ENCODE assay signal across 9 cellular contexts in the genomic region with DNA sequence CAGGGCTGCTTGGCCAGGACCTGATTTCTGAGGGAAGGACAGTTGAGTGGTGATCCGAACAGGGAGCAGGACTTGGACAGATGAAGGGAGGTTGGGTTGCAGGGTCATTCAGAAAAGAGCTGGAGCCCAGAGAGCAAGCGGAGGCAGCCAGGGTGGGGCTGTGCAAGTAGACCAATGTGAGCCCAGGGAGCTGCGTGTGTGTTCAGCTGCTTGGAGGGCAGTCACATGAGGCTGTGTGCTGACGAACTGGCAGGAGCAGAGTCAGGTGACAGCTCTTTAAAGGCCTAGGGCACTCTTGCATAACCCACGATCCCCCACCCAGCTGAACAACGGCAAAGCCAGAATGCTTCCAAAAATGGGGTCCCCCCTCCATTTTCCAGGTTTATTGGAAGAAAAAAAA. TPM values are rescaled to one million over a fixed set of nuclear protein-coding genes. Genes with fewer than 3 reads are reported as not detected.
DNase-seq lines count a peak whose midpoint lies in the region; ATAC-seq and TF ChIP-seq lines count a peak whose summit lies in the region.
"Had no signal": no experiment of that assay in that cellular context is flagged by ENCODE, and none has a peak within 500 bp of the region (broad histone marks: within the 10 kb centered on the region; RNA-seq: fewer than 3 reads in every experiment).

No MANE protein-coding gene starts in this region.

- peaks cover 41% of the 10 kb centered on the region for H3K79me2 ChIP-seq in PC-3 (ENCODE audit: low read length)

- H3K9me3 ChIP-seq in PC-3 (ENCODE audit: low read length) (no peaks in the 10 kb centered on the region), heart left ventricle (no peaks in the 10 kb centered on the region), sigmoid colon (no peaks in the 10 kb centered on the region)

- peak overlapping the region; percentile 58 for H3K9ac ChIP-seq in PC-3 (ENCODE audit: low read length)

- no TSS peak for BruUV-seq in PC-3 (replicated peaks; lab: Mats Ljungman, UMichigan)

- no peaks in the 10 kb centered on the region for H3K9me2 ChIP-seq in PC-3 (replicated peaks; ENCODE audit: low read length)

- TF ChIP-seq CTCF in PC-3 (conservative IDR thresholded peaks at IDR 0.05; ENCODE audit: low read depth, low read length) (no peak), heart left ventricle (IDR thresholded peaks at IDR 0.05) (no peak), sigmoid colon (IDR thresholded peaks at IDR 0.05) (no peak)

- intact Hi-C loops in PC-3 (cut with micrococcal nuclease) = no loop called here
- intact Hi-C loops in heart left ventricle (cut with DNase I) = no loop called here
- intact Hi-C loops in sigmoid colon (cut with DNase I) = no loop called here

- H3K4me3 ChIP-seq in PC-3 (ENCODE audit: low read length) = no peak overlapping the region
- peak overlapping the region in 2 of 12 donors; percentile 12 to 27 for H3K4me3 ChIP-seq in heart left ventricle
- no peak overlapping the region for H3K4me3 ChIP-seq in sigmoid colon

- peak overlapping the region; percentile 98 for H3K27ac ChIP-seq in PC-3 (ENCODE audit: low read length)
- peak overlapping the region; percentile 4 to 87 (median 72) for H3K27ac ChIP-seq in heart left ventricle
- peak overlapping the region in 3 of 4 donors; percentile 10 to 38 (median 17) for H3K27ac ChIP-seq in sigmoid colon

- H2AFZ ChIP-seq in PC-3 (ENCODE audit: low read length) = no peak overlapping the region

- peaks cover 3% of the 10 kb centered on the region for H3F3A ChIP-seq in PC-3 (ENCODE audit: low read length, unreplicated experiment)

- no peak for ATAC-seq in PC-3
- ATAC-seq in heart left ventricle = peak; percentile 91 to 95 (median 94)
- ATAC-seq in HG03342 (IDR thresholded peaks at IDR 0.05; ENCODE audit: unreplicated experiment) = no peak
- ATAC-seq in HG03442 (IDR thresholded peaks at IDR 0.05; ENCODE audit: unreplicated experiment) = no peak
- ATAC-seq in GM18502 (IDR thresholded peaks at IDR 0.05; ENCODE audit: poor library complexity, unreplicated experiment) = no peak

- H3K27me3 ChIP-seq in PC-3 (ENCODE audit: low read length) (no peaks in the 10 kb centered on the region), heart left ventricle (peaks cover 0 to 35% (median 8%) of the 10 kb centered on the region in 9 donors), sigmoid colon (peaks cover 4 to 26% (median 12%) of the 10 kb centered on the region in 3 donors)

- CTCF ChIA-PET in PC-3 (lab: Charles Lee) = no interaction called here

- POLR2A ChIA-PET in PC-3 (lab: Charles Lee; ENCODE audit: unreplicated experiment) = no interaction called here

- peaks cover 38% of the 10 kb centered on the region for H3K4me1 ChIP-seq in PC-3 (ENCODE audit: insufficient read depth, low read length)
- peaks cover 0 to 48% (median 16%) of the 10 kb centered on the region in 12 donors for H3K4me1 ChIP-seq in heart left ventricle
- peaks cover 0 to 25% (median 18%) of the 10 kb centered on the region in 4 donors for H3K4me1 ChIP-seq in sigmoid colon

- peak in 1 of 4 donors; percentile 53 for TF ChIP-seq EP300 in sigmoid colon (IDR thresholded peaks at IDR 0.05)

- 34 to 54% (median 36%) methylated on average over 6 of the region's 6 CpGs for WGBS in heart left ventricle, 4 donors
- 11 to 38% methylated on average over 6 of the region's 6 CpGs for WGBS in sigmoid colon, 2 donors

- no peaks in the 10 kb centered on the region for H4K20me1 ChIP-seq in PC-3 (ENCODE audit: low read length)

- no peaks in the 10 kb centered on the region for H3K36me3 ChIP-seq in PC-3 (ENCODE audit: low read depth, low read length)
- no peaks in the 10 kb centered on the region for H3K36me3 ChIP-seq in heart left ventricle
- H3K36me3 ChIP-seq in sigmoid colon = no peaks in the 10 kb centered on the region

- H3K4me2 ChIP-seq in PC-3 (ENCODE audit: low read length) = no peak overlapping the region

- TF ChIP-seq POLR2A in heart left ventricle (IDR thresholded peaks at IDR 0.05) = peak in 1 of 2 donors; percentile 47
- no peak for TF ChIP-seq POLR2A in sigmoid colon (IDR thresholded peaks at IDR 0.05)

- DNase-seq in ELF-1 (ENCODE audit: low read depth, low spot score) = peak; percentile 52
- no peak for DNase-seq in PC-3
- peak; percentile 75 to 92 (median 82) for DNase-seq in heart left ventricle
- DNase-seq in sigmoid colon = peak; percentile 93
- no peak for DNase-seq in cerebellum (ENCODE audit: low spot score)
- DNase-seq: naive B cell had no signal

RNA-seq across cellular contexts. Expression of a gene that starts 4.6 kb away (rescaled TPM):
- 201 and 270 TPM in 2 replicates for total RNA-seq in PC-3 (2014; rRNA removed)
- total RNA-seq in heart left ventricle = 10 to 100 TPM; 20.4 to 50.3 (median 30.7) TPM
- 10 to 100 TPM; 18.3 to 60.3 TPM for polyA plus RNA-seq in heart left ventricle
- total RNA-seq in sigmoid colon = 10 to 100 TPM in 1 of 4 donors, 1 to 10 TPM in 3; 1.8 to 21.9 (median 4.6) TPM
- polyA plus RNA-seq in sigmoid colon = 10 to 100 TPM; 45.0 to 79.3 (median 56.2) TPM
- 1.2 TPM for total RNA-seq in cerebellum

Comparison
In these comparisons a context has a peak if more than half of its experiments do, and no peak if none do; other contexts are left out.
1. DNase-seq: peak in ELF-1 (single experiment), heart left ventricle (5 of 5) and sigmoid colon (single experiment); none in PC-3 (single experiment) and cerebellum (single experiment).
2. ATAC-seq: peak in heart left ventricle (4 of 4); none in PC-3 (single experiment), HG03342 (single experiment), HG03442 (single experiment) and GM18502 (single experiment).
3. H3K27ac ChIP-seq: peak in every context shown above with its lines; median percentile 98 in PC-3; 72 in heart left ventricle; 17 in sigmoid colon.